9 cellular contexts compared by ENCODE assay signal in genomic region chr3:50603261-50604109, GRCh38. TPM values are rescaled to one million over a fixed set of nuclear protein-coding genes. Genes with fewer than 3 reads are reported as not detected.
DNase-seq lines count a peak whose midpoint lies in the region; ATAC-seq and TF ChIP-seq lines count a peak whose summit lies in the region.
"Had no signal": no experiment of that assay in that cellular context is flagged by ENCODE, and none has a peak within 500 bp of the region (broad histone marks: within the 10 kb centered on the region; RNA-seq: fewer than 3 reads in every experiment).

No MANE protein-coding gene starts in this region.

- no peak for TF ChIP-seq CTCF in CD4-positive, alpha-beta T cell (IDR thresholded peaks at IDR 0.05)

- H3K9ac ChIP-seq in rectal smooth muscle tissue (ENCODE audit: low read length): no peak overlapping the region

- H3K27me3 ChIP-seq in CD4-positive, alpha-beta T cell (ENCODE audit: control insufficient read depth, insufficient read depth, low read length): no peaks in the 10 kb centered on the region
- no peaks in the 10 kb centered on the region for H3K27me3 ChIP-seq in esophagus (ENCODE audit: control insufficient read depth in 1 of 2, insufficient read depth in 2 of 2, low read length in 2 of 2)
- no peaks in the 10 kb centered on the region for H3K27me3 ChIP-seq in rectal smooth muscle tissue (ENCODE audit: control insufficient read depth, insufficient read depth, low read length)

- CTCF ChIA-PET in CD4-positive, alpha-beta T cell (lab: Charles Lee): interaction anchor here (1.7 kb wide), 1 partner anchor 34 kb away, joined by 3 read pairs; the partner anchor contains the start of gene HEMK1
- CTCF ChIA-PET in T-cell (lab: Charles Lee): no interaction called here

- 56 to 67% methylated on average over 4 of the region's 4 CpGs for WGBS in esophagus, 2 donors

- peaks cover 49% of the 10 kb centered on the region for H3K36me3 Mint-ChIP-seq in CD4-positive, alpha-beta T cell (ENCODE audit: low read depth)
- peaks cover 46% of the 10 kb centered on the region for H3K36me3 Mint-ChIP-seq in T-cell

- no peak for ATAC-seq in CD4-positive, alpha-beta T cell (ENCODE audit: poor library complexity)
- no peak for ATAC-seq in T-cell (replicated peaks in 1 of 4)
- no peak for ATAC-seq in HG03521 (IDR thresholded peaks at IDR 0.05; ENCODE audit: unreplicated experiment)

- H3K36me3 ChIP-seq in esophagus (ENCODE audit: control insufficient read depth in 2 of 2, insufficient read depth in 2 of 2, low read length in 1 of 2) (peaks cover 0 to 26% of the 10 kb centered on the region in 2 donors), rectal smooth muscle tissue (ENCODE audit: control insufficient read depth, insufficient read depth, low read length) (peaks cover 11% of the 10 kb centered on the region)

- peak overlapping the region; percentile 73 for H3K27ac ChIP-seq in CD4-positive, alpha-beta T cell (ENCODE audit: low read depth, low read length)
- H3K27ac ChIP-seq in esophagus (ENCODE audit: low read depth in 2 of 2, low read length in 1 of 2) (peak overlapping the region; percentile 99), rectal smooth muscle tissue (ENCODE audit: low read depth, low read length) (peak overlapping the region; percentile 98)

- intact Hi-C loops in CD4-positive, alpha-beta T cell (cut with DNase I, micrococcal nuclease): no loop called here

- no peaks in the 10 kb centered on the region for H3K9me3 ChIP-seq in CD4-positive, alpha-beta T cell (ENCODE audit: control insufficient read depth, low read length)
- no peaks in the 10 kb centered on the region for H3K9me3 ChIP-seq in esophagus (ENCODE audit: control insufficient read depth in 2 of 2, insufficient read depth in 1 of 2, low read depth in 1 of 2, low read length in 1 of 2)

- peak overlapping the region; percentile 27 for H3K4me3 Mint-ChIP-seq in CD4-positive, alpha-beta T cell
- peak overlapping the region in 2 of 3 donors; percentile 49 to 93 for H3K4me3 Mint-ChIP-seq in T-cell
- H3K4me3 Mint-ChIP-seq: HFFc6 had no signal

- H3K4me3 ChIP-seq in esophagus (ENCODE audit: low read depth in 1 of 2, low read length in 2 of 2) (no peak overlapping the region), rectal smooth muscle tissue (ENCODE audit: low read length) (no peak overlapping the region)

- DNase-seq in CD4-positive, alpha-beta T cell: no peak
- DNase-seq in T-cell (no peak), KG1 (lab: John Stamatoyannopoulos, UW) (no peak), ureter (ENCODE audit: low spot score) (no peak), DMS53 (lab: John Stamatoyannopoulos, UW) (no peak)
- DNase-seq: HFFc6 had no signal

- no peaks in the 10 kb centered on the region for H3K27me3 Mint-ChIP-seq in CD4-positive, alpha-beta T cell
- H3K27me3 Mint-ChIP-seq in T-cell: no peaks in the 10 kb centered on the region

- H3K4me1 ChIP-seq in esophagus (ENCODE audit: control insufficient read depth in 2 of 2, insufficient read depth in 2 of 2, low read length in 1 of 2) (peaks cover 11 to 79% of the 10 kb centered on the region in 2 donors), rectal smooth muscle tissue (ENCODE audit: control insufficient read depth, insufficient read depth, low read length) (peaks cover 30% of the 10 kb centered on the region)

- H3K9me3 Mint-ChIP-seq in CD4-positive, alpha-beta T cell: no peaks in the 10 kb centered on the region
- no peaks in the 10 kb centered on the region for H3K9me3 Mint-ChIP-seq in T-cell
- H3K9me3 Mint-ChIP-seq: HFFc6 had no signal

- peak overlapping the region; percentile 93 for H3K27ac Mint-ChIP-seq in CD4-positive, alpha-beta T cell
- peak overlapping the region; percentile 99 to 100 for H3K27ac Mint-ChIP-seq in T-cell

- POLR2A ChIA-PET in CD4-positive, alpha-beta T cell (lab: Charles Lee): interaction anchor here (1.1 to 20.8 kb wide), 4 partner anchors 7 to 31 kb away, joined by 3 to 446 read pairs (median 61); partner anchors contain the start of genes C3orf18, CISH and HEMK1
- POLR2A ChIA-PET in T-cell (lab: Charles Lee): no interaction called here

- peaks cover 87% of the 10 kb centered on the region for H3K4me1 Mint-ChIP-seq in CD4-positive, alpha-beta T cell (ENCODE audit: low read depth)
- H3K4me1 Mint-ChIP-seq in T-cell: peaks cover 95 to 98% (median 97%) of the 10 kb centered on the region in 3 donors

RNA-seq across cellular contexts. Expression of gene CISH, which starts 8.1 kb away (rescaled TPM):
- total RNA-seq in CD4-positive, alpha-beta T cell: 1 to 10 TPM; 3.5 to 3.7 TPM
- total RNA-seq in T-cell (100 to 1,000 TPM in 3 of 5 donors, 10 to 100 TPM in 2; 37.4 to 217 (median 190) TPM), ureter (15.0 TPM)
- polyA plus RNA-seq in esophagus: 1 to 10 TPM; 5.5 to 7.0 TPM

RNA-seq across cellular contexts. Expression of gene MAPKAPK3, which starts 13.5 kb away (rescaled TPM):
- 10 to 100 TPM; 16.4 to 16.6 TPM for total RNA-seq in CD4-positive, alpha-beta T cell
- 10 to 100 TPM; 35.1 to 66.6 (median 53.0) TPM for total RNA-seq in T-cell
- 10 to 100 TPM; 33.8 to 39.1 TPM for polyA plus RNA-seq in esophagus
- total RNA-seq in ureter: 34.8 TPM

RNA-seq across cellular contexts. Expression of gene HEMK1, which starts 34.2 kb away (rescaled TPM):
- total RNA-seq in CD4-positive, alpha-beta T cell: 10 to 100 TPM; 12.4 to 14.6 TPM
- total RNA-seq in T-cell: 10 to 100 TPM; 35.5 to 66.6 (median 42.0) TPM
- 10 to 100 TPM in 1 of 2 donors, 1 to 10 TPM in 1; 8.3 to 12.9 TPM for polyA plus RNA-seq in esophagus
- 34.4 TPM for total RNA-seq in ureter

RNA-seq across cellular contexts. Expression of gene C3orf18, which starts 35.9 kb away (rescaled TPM):
- 1 to 10 TPM; 3.9 to 5.2 TPM for total RNA-seq in CD4-positive, alpha-beta T cell
- 10 to 100 TPM; 15.3 to 24.7 (median 19.5) TPM for total RNA-seq in T-cell
- 1 to 10 TPM; 1.8 to 2.0 TPM for polyA plus RNA-seq in esophagus
- total RNA-seq in ureter: 8.0 TPM
